In the genomic region with DNA sequence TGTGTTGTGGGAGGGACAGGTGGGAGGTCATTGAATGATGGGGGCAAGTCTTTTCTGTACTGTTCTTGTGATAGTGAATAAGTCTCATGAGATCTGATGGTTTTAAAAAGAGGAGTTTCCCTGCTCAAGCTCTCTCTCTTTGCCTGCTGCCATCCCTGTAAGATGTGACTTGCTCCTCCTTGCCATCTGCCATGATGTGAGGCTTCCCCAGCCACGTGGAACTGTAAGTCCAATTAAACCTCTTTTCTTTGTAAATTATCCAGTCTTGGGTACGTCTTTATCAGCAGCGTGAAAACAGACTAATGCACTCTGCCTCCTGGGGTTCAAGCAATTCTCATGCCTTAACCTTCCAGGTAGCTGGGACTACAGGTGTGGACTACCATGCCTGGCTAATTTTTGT, we compare ENCODE assay signal across 1 cellular context. TPM values are rescaled to one million over a fixed set of nuclear protein-coding genes. Genes with fewer than 3 reads are reported as not detected.
"Had no signal": no experiment of that assay in that cellular context is flagged by ENCODE, and none has a peak within 500 bp of the region (broad histone marks: within the 10 kb centered on the region; RNA-seq: fewer than 3 reads in every experiment).

No MANE protein-coding gene starts in this region.

RNA-seq across cellular contexts. Expression of gene GARIN1A, which starts 8.9 kb away (rescaled TPM):
- total RNA-seq: HepG2 had no signal
